22 cellular contexts compared by ENCODE assay signal in the genomic region with DNA sequence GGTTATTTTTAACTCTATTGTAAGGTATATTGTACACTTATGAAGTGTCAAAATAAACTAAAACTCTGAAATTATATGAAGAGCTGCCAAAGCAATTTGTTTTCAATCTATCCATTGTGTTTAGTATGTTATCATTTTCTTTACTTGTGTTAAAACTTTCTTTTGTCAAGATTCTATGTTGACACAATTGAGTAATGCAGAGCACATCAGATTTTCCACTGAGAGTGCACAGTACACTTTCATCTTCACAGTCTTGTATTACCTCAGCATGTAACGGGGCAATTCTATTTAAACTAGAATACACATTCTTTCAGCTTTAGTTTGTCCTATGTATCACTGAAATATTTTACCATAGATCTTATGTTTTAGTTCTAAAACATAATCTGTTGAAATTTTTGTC.
"Had no signal": no experiment of that assay in that cellular context is flagged by ENCODE, and none has a peak within 500 bp of the region (broad histone marks: within the 10 kb centered on the region; RNA-seq: fewer than 3 reads in every experiment).

No MANE protein-coding gene starts in this region.

- H3K9ac ChIP-seq: KMS-11 had no signal

- H3K27ac ChIP-seq: brain microvascular endothelial cell, cardiac muscle cell, KMS-11, Peyer's patch, SJSA1 had no signal

- ATAC-seq: activated T-cell treated with anti-CD3 and anti-CD28 coated beads, Interleukin-2, amount 50 U/mL, for 4 hours had no signal

- H3K4me1 ChIP-seq: Peyer's patch, SJSA1 had no signal

- H3K4me2 ChIP-seq: KMS-11 had no signal

- H3K27me3 ChIP-seq: brain microvascular endothelial cell, cardiac muscle cell, Peyer's patch, SJSA1 had no signal

- H3K4me3 ChIP-seq: cardiac muscle cell, Peyer's patch, SJSA1 had no signal

- H3K9me3 ChIP-seq: Peyer's patch, SJSA1 had no signal

- H3K36me3 ChIP-seq: brain microvascular endothelial cell, cardiac muscle cell, Peyer's patch, SJSA1 had no signal

- DNase-seq: activated B cell treated with CpG ODN at 0.5 μM for 24 hours; activated CD4-positive, alpha-beta T cell treated with anti-CD3 and anti-CD28 coated beads for 1 hour; activated CD4-positive, alpha-beta T cell treated with anti-CD3 and anti-CD28 coated beads, Interleukin-2, amount 10 ng/mL, durations not matched to agents 24 days and 14 days; activated CD4-positive, alpha-beta T cell treated with anti-CD3 and anti-CD28 coated beads, Interleukin-2, amount 50 U/mL, for 48 hours; activated CD8-positive, alpha-beta memory T cell treated with anti-CD3 and anti-CD28 coated beads for 24 hours; activated gamma-delta T cell treated with Interleukin-2 at 50 U/mL for 16 hours; activated T-cell treated with anti-CD3 and anti-CD28 coated beads, Interleukin-2, amount 50 U/mL, for 4 hours; amygdala; brain microvascular endothelial cell; NCI-H1092; NCI-H1417; NCI-H2029; NCI-H2107; NCI-H2171 treated with DMSO at 0.1 percent for 48 hours; NCI-H226; NCI-H526; OCI-M1; Peyer's patch; SHP77 had no signal
